ENCODE assay signal across 1 cellular context in the genomic region with DNA sequence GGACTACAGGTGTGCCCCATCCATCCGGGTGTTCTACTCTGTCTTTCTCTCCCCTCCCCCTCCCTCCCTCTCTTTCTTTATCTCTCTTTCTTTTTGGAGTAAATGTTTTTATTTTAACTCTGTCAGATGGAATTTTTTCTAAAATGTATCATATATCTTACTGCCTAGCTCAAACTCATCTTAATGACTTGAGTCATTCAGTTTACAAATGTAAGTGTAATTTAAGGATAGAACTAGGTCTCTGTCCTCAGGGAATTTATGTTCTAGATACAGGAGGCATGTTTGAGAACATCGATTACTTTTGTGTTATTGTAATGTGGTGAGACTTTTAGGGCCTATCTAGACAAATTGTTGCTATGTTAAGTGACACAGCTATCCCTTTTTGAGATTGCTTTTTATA.
TF ChIP-seq lines count a peak whose summit lies in the region.

No MANE protein-coding gene starts in this region.

TF ChIP-seq in GM12878, 131 proteins besides CTCF, POLR2A, EP300 and RAD21:
- TF ChIP-seq, protein P1, sequence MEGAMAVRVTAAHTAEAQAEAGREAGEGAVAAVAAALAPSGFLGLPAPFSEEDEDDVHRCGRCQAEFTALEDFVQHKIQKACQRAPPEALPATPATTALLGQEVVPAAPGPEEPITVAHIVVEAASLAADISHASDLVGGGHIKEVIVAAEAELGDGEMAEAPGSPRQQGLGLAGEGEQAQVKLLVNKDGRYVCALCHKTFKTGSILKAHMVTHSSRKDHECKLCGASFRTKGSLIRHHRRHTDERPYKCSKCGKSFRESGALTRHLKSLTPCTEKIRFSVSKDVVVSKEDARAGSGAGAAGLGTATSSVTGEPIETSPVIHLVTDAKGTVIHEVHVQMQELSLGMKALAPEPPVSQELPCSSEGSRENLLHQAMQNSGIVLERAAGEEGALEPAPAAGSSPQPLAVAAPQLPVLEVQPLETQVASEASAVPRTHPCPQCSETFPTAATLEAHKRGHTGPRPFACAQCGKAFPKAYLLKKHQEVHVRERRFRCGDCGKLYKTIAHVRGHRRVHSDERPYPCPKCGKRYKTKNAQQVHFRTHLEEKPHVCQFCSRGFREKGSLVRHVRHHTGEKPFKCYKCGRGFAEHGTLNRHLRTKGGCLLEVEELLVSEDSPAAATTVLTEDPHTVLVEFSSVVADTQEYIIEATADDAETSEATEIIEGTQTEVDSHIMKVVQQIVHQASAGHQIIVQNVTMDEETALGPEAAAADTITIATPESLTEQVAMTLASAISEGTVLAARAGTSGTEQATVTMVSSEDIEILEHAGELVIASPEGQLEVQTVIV (IDR thresholded peaks at IDR 0.05; ENCODE audit: borderline replicate concordance, partially characterized antibody) = no peak
- TF ChIP-seq KAT2A (conservative IDR thresholded peaks at IDR 0.05; ENCODE audit: control insufficient read depth, low read depth, low read length) (no peak), ZBED1 (IDR thresholded peaks at IDR 0.05; ENCODE audit: borderline replicate concordance) (no peak), GATAD2B (conservative IDR thresholded peaks at IDR 0.05; ENCODE audit: low read depth) (no peak)
- TF ChIP-seq, protein P2, sequence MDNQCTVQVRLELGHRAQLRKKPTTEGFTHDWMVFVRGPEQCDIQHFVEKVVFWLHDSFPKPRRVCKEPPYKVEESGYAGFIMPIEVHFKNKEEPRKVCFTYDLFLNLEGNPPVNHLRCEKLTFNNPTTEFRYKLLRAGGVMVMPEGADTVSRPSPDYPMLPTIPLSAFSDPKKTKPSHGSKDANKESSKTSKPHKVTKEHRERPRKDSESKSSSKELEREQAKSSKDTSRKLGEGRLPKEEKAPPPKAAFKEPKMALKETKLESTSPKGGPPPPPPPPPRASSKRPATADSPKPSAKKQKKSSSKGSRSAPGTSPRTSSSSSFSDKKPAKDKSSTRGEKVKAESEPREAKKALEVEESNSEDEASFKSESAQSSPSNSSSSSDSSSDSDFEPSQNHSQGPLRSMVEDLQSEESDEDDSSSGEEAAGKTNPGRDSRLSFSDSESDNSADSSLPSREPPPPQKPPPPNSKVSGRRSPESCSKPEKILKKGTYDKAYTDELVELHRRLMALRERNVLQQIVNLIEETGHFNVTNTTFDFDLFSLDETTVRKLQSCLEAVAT (IDR thresholded peaks at IDR 0.05) = no peak
- TF ChIP-seq, protein P3, sequence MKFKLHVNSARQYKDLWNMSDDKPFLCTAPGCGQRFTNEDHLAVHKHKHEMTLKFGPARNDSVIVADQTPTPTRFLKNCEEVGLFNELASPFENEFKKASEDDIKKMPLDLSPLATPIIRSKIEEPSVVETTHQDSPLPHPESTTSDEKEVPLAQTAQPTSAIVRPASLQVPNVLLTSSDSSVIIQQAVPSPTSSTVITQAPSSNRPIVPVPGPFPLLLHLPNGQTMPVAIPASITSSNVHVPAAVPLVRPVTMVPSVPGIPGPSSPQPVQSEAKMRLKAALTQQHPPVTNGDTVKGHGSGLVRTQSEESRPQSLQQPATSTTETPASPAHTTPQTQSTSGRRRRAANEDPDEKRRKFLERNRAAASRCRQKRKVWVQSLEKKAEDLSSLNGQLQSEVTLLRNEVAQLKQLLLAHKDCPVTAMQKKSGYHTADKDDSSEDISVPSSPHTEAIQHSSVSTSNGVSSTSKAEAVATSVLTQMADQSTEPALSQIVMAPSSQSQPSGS (IDR thresholded peaks at IDR 0.05; ENCODE audit: low read length) = no peak
